In genomic region chr7:48832303-48832845, GRCh38 we compare ENCODE assay signal across 21 cellular contexts.
"Had no signal": no experiment of that assay in that cellular context is flagged by ENCODE, and none has a peak within 500 bp of the region (broad histone marks: within the 10 kb centered on the region; RNA-seq: fewer than 3 reads in every experiment).

No MANE protein-coding gene starts in this region.

- H3K36me3 ChIP-seq: heart left ventricle, neural progenitor cell, pancreas, tibial nerve had no signal

- H3K27ac ChIP-seq: foreskin keratinocyte, heart left ventricle, neural progenitor cell, pancreas, tibial nerve had no signal

- ATAC-seq: activated CD8-positive, alpha-beta T cell treated with anti-CD3 and anti-CD28 coated beads for 36 hours; activated naive CD4-positive, alpha-beta T cell treated with anti-CD3 and anti-CD28 coated beads, Interleukin-2, amount 50 U/mL, for 72 hours; activated T-cell treated with anti-CD3 and anti-CD28 coated beads, Interleukin-2, amount 50 U/mL, for 72 hours; effector memory CD8-positive, alpha-beta T cell; foreskin keratinocyte; heart left ventricle; left colon; pancreas; stimulated activated naive B cell treated with anti-CD40 and anti-IgM and Interleukin-4, amounts not matched to agents 10 μg/mL and 1 μg/mL and 100 μg/mL, for 72 hours had no signal

- H3K4me3 ChIP-seq: heart left ventricle, lung, neural progenitor cell, pancreas, tibial nerve had no signal

- DNase-seq: activated B cell treated with CpG ODN at 0.5 μM for 24 hours; activated CD4-positive, alpha-beta T cell treated with anti-CD3 and anti-CD28 coated beads for 48 hours; activated CD8-positive, alpha-beta T cell treated with anti-CD3 and anti-CD28 coated beads for 36 hours; activated gamma-delta T cell; activated T-cell treated with anti-CD3 and anti-CD28 coated beads, Interleukin-2, amount 50 U/mL, for 72 hours; central memory CD4-positive, alpha-beta T cell; effector memory CD8-positive, alpha-beta T cell; foreskin keratinocyte; heart left ventricle; left colon; naive B cell; pancreas; retina; stimulated activated CD4-positive, alpha-beta T cell treated with anti-CD3 and anti-CD28 coated beads, Interleukin-2, amount 100 ng/mL, for 48 hours; stimulated activated naive B cell treated with anti-CD40 and anti-IgM and Interleukin-4, amounts not matched to agents 10 μg/mL and 1 μg/mL and 100 μg/mL, for 72 hours; SW 1271 had no signal

- H3K27me3 ChIP-seq: foreskin keratinocyte, heart left ventricle, neural progenitor cell, pancreas, tibial nerve had no signal

- H3K9me3 ChIP-seq: heart left ventricle, pancreas, tibial nerve had no signal

- H3K4me1 ChIP-seq: foreskin keratinocyte, heart left ventricle, neural progenitor cell, pancreas, tibial nerve had no signal

- FAIRE-seq: islet of Langerhans, pancreas had no signal
